8 cellular contexts compared by ENCODE assay signal in genomic region chr19:45423033-45423588, GRCh38. TPM values are rescaled to one million over a fixed set of nuclear protein-coding genes. Genes with fewer than 3 reads are reported as not detected.
DNase-seq lines count a peak whose midpoint lies in the region; ATAC-seq and TF ChIP-seq lines count a peak whose summit lies in the region.

No MANE protein-coding gene starts in this region.

- DNase-seq in right atrium auricular region (ENCODE audit: low spot score): no peak
- DNase-seq in cardiac septum (ENCODE audit: low spot score): no peak
- no peak for DNase-seq in brain microvascular endothelial cell
- DNase-seq in mucosa of descending colon: no peak
- peak; percentile 99 for DNase-seq in transverse colon
- DNase-seq in DMS79 treated with DMSO at 0.1 percent for 48 hours (lab: John Stamatoyannopoulos, UW): no peak

- 15 to 50% methylated on average over 2 to 20 of the region's 20 CpGs for WGBS in transverse colon (ENCODE audit: low coverage in 1 of 2), 2 donors

- H3K36me3 ChIP-seq in right atrium auricular region (peaks cover 22% of the 10 kb centered on the region), brain microvascular endothelial cell (replicated peaks) (peaks cover 21% of the 10 kb centered on the region), mucosa of descending colon (ENCODE audit: low read depth) (no peaks in the 10 kb centered on the region), transverse colon (no peaks in the 10 kb centered on the region)

- intact Hi-C loops in cardiac septum (cut with DNase I) (loop anchor here (2.0 to 10.0 kb wide), 2 partner anchors 16 to 222 kb away; partner anchors contain the start of gene POLR1G), mucosa of descending colon (cut with DNase I, micrococcal nuclease) (no loop called here), transverse colon (cut with DNase I; ENCODE audit: low total_unique reads) (no loop called here)

- in situ Hi-C loops in brain microvascular endothelial cell (cut with HindIII; ENCODE audit: low pct_ligation_motif_present, low sequenced_read_pairs) (no loop called here), transverse colon (cut with MboI; ENCODE audit: low pct_ligation_motif_present in 1 of 4, low pct_unique_long_range_greater_than_20kb in 1 of 4, low sequenced_read_pairs in 3 of 4) (no loop called here)

- H3K27ac ChIP-seq in right atrium auricular region (peak overlapping the region; percentile 95 to 96), brain microvascular endothelial cell (peak overlapping the region; percentile 96), transverse colon (peak overlapping the region; percentile 89 to 93 (median 91))

- no peaks in the 10 kb centered on the region for H3K27me3 ChIP-seq in right atrium auricular region
- H3K27me3 ChIP-seq in brain microvascular endothelial cell (replicated peaks): no peaks in the 10 kb centered on the region
- H3K27me3 ChIP-seq in transverse colon: peaks cover 6% of the 10 kb centered on the region

- H3K9me3 ChIP-seq in right atrium auricular region (no peaks in the 10 kb centered on the region), mucosa of descending colon (no peaks in the 10 kb centered on the region), transverse colon (no peaks in the 10 kb centered on the region)

- TF ChIP-seq POLR2A in transverse colon (IDR thresholded peaks at IDR 0.05): no peak

- H3K4me1 ChIP-seq in right atrium auricular region (peaks cover 0 to 34% of the 10 kb centered on the region in 2 donors), mucosa of descending colon (ENCODE audit: low read depth) (peaks cover 11% of the 10 kb centered on the region), transverse colon (peaks cover 8 to 40% (median 22%) of the 10 kb centered on the region in 4 donors)

- H3K4me3 ChIP-seq in right atrium auricular region (peak overlapping the region; percentile 52 to 64), brain microvascular endothelial cell (ENCODE audit: low read depth, low read length) (peak overlapping the region; percentile 72), mucosa of descending colon (peak overlapping the region; percentile 18), transverse colon (peak overlapping the region; percentile 12 to 65 (median 44))

- ATAC-seq in mucosa of descending colon (no peak), GM19395 (IDR thresholded peaks at IDR 0.05; ENCODE audit: unreplicated experiment) (no peak), GM21423 (IDR thresholded peaks at IDR 0.05; ENCODE audit: unreplicated experiment) (no peak)

- TF ChIP-seq CTCF in right atrium auricular region (IDR thresholded peaks at IDR 0.05) (no peak), brain microvascular endothelial cell (IDR thresholded peaks at IDR 0.05; ENCODE audit: low read depth, low read length, missing control alignments) (no peak), mucosa of descending colon (IDR thresholded peaks at IDR 0.05) (no peak), transverse colon (IDR thresholded peaks at IDR 0.05) (no peak)

- no peak for TF ChIP-seq EP300 in transverse colon (IDR thresholded peaks at IDR 0.05; ENCODE audit: low read depth)

RNA-seq across cellular contexts. Expression of gene ERCC1, which starts 0.6 kb away (rescaled TPM):
- 100 to 1,000 TPM; 110 to 126 TPM for total RNA-seq in right atrium auricular region
- 89.0 TPM for total RNA-seq in cardiac septum
- total RNA-seq in mucosa of descending colon: 10 to 100 TPM; 37.7 to 51.2 (median 46.6) TPM
- total RNA-seq in transverse colon: 10 to 100 TPM; 38.8 to 42.6 (median 40.0) TPM

RNA-seq across cellular contexts. Expression of gene POLR1G, which starts 16.7 kb away (rescaled TPM):
- total RNA-seq in right atrium auricular region (1 to 10 TPM; 5.5 to 5.6 TPM), cardiac septum (3.2 TPM), mucosa of descending colon (1 to 10 TPM; 3.2 to 4.1 (median 3.2) TPM), transverse colon (1 to 10 TPM in 3 of 4 donors, under 1 TPM in 1; 1.00 to 3.5 (median 1.2) TPM)

RNA-seq across cellular contexts. Expression of gene PPP1R13L, which starts 18.2 kb away (rescaled TPM):
- 100 to 1,000 TPM; 112 to 230 TPM for total RNA-seq in right atrium auricular region
- 119 TPM for total RNA-seq in cardiac septum
- 10 to 100 TPM; 21.1 to 36.7 (median 30.8) TPM for total RNA-seq in mucosa of descending colon
- total RNA-seq in transverse colon: 100 to 1,000 TPM in 1 of 4 donors, 10 to 100 TPM in 3; 28.5 to 298 (median 44.4) TPM

RNA-seq across cellular contexts. Expression of gene FOSB, which starts 44.7 kb away (rescaled TPM):
- total RNA-seq in right atrium auricular region (10 to 100 TPM; 17.8 to 19.7 TPM), cardiac septum (0.94 TPM), mucosa of descending colon (10 to 100 TPM in 1 of 3 donors, 1 to 10 TPM in 1, under 1 TPM in 1; 0.58 to 10.3 (median 1.6) TPM), transverse colon (10 to 100 TPM; 14.5 to 64.7 (median 25.6) TPM)

RNA-seq across cellular contexts. Expression of gene ERCC2, which starts 52.7 kb away (rescaled TPM):
- total RNA-seq in right atrium auricular region (10 to 100 TPM in 1 of 2 donors, 1 to 10 TPM in 1; 8.6 to 11.2 TPM), cardiac septum (12.4 TPM), mucosa of descending colon (10 to 100 TPM; 11.2 to 22.9 (median 14.7) TPM), transverse colon (10 to 100 TPM in 1 of 4 donors, 1 to 10 TPM in 3; 3.0 to 46.2 (median 9.2) TPM)

Comparison
In these comparisons a context has a peak if more than half of its experiments do, and no peak if none do; other contexts are left out.
1. H3K4me3 ChIP-seq: peak in every context shown above with its lines; median percentile 72 in brain microvascular endothelial cell; 58 in right atrium auricular region; 44 in transverse colon; 18 in mucosa of descending colon.